Comparison of ENCODE assay signal across 19 cellular contexts in genomic region chr6:132907915-132908314, GRCh38.
A peak's percentile ranks its signal among the peaks of the same experiment; 100 is the strongest.
DNase-seq lines count a peak whose midpoint lies in the region; ATAC-seq and TF ChIP-seq lines count a peak whose summit lies in the region.
"Had no signal": no experiment of that assay in that cellular context is flagged by ENCODE, and none has a peak within 500 bp of the region (broad histone marks: within the 10 kb centered on the region; RNA-seq: fewer than 3 reads in every experiment).

No MANE protein-coding gene starts in this region.

- no peaks in the 10 kb centered on the region for H3K36me3 Mint-ChIP-seq in effector memory CD8-positive, alpha-beta T cell (ENCODE audit: insufficient read depth)
- H3K36me3 Mint-ChIP-seq: natural killer cell had no signal

- no peaks in the 10 kb centered on the region for H3K9me3 Mint-ChIP-seq in effector memory CD8-positive, alpha-beta T cell
- H3K9me3 Mint-ChIP-seq: activated CD4-positive, alpha-beta memory T cell treated with anti-CD3 and anti-CD28 coated beads, Interleukin-2, amount 10 ng/mL, durations not matched to agents 7 days and 5 days had no signal

- H3K27me3 ChIP-seq in esophagus squamous epithelium, result no peaks in the 10 kb centered on the region
- H3K27me3 ChIP-seq: adrenal gland had no signal

- no peaks in the 10 kb centered on the region for H3K36me3 ChIP-seq in esophagus squamous epithelium
- H3K36me3 ChIP-seq: adrenal gland, prostate gland had no signal

- 62 to 66% methylated on average over 7 of the region's 7 CpGs for WGBS in esophagus squamous epithelium, 2 donors

- no peaks in the 10 kb centered on the region for H3K9me3 ChIP-seq in esophagus squamous epithelium
- H3K9me3 ChIP-seq: adrenal gland, prostate gland had no signal

- H3K27me3 Mint-ChIP-seq in effector memory CD8-positive, alpha-beta T cell, result peaks cover 9 to 11% of the 10 kb centered on the region in 2 donors

- H3K27ac ChIP-seq in esophagus squamous epithelium, result no peak overlapping the region
- H3K27ac ChIP-seq: adrenal gland, coronary artery, prostate gland, SK-N-MC had no signal

- no peak overlapping the region for H3K4me3 Mint-ChIP-seq in effector memory CD8-positive, alpha-beta T cell
- H3K4me3 Mint-ChIP-seq: activated CD4-positive, alpha-beta memory T cell treated with anti-CD3 and anti-CD28 coated beads, Interleukin-2, amount 10 ng/mL, durations not matched to agents 7 days and 5 days; natural killer cell had no signal

- TF ChIP-seq CTCF in esophagus squamous epithelium (IDR thresholded peaks at IDR 0.05), result no peak
- TF ChIP-seq CTCF in GM10248 (IDR thresholded peaks at IDR 0.05; ENCODE audit: control extremely low read depth, extremely low read depth, low read depth, missing control alignments), result no peak

- ATAC-seq in effector memory CD8-positive, alpha-beta T cell (replicated peaks), result no peak
- ATAC-seq: left ventricle myocardium superior, natural killer cell had no signal

- CTCF ChIA-PET in GM10248 (lab: Yijun Ruan, JAX), result no interaction called here

- TF ChIP-seq POLR2A in esophagus squamous epithelium (IDR thresholded peaks at IDR 0.05), result no peak

- no peak overlapping the region for H3K27ac Mint-ChIP-seq in effector memory CD8-positive, alpha-beta T cell
- H3K27ac Mint-ChIP-seq: activated CD4-positive, alpha-beta memory T cell treated with anti-CD3 and anti-CD28 coated beads, Interleukin-2, amount 10 ng/mL, durations not matched to agents 7 days and 5 days; natural killer cell had no signal

- H3K4me1 ChIP-seq in esophagus squamous epithelium, result no peaks in the 10 kb centered on the region
- H3K4me1 ChIP-seq: adrenal gland, prostate gland had no signal

- intact Hi-C loops in esophagus squamous epithelium (cut with DNase I), result no loop called here

- DNase-seq in AG08395 (ENCODE audit: low spot score) (peak; percentile 7), HT1080 (ENCODE audit: low read depth) (peak; percentile 80), astrocyte of the hippocampus (ENCODE audit: low read depth, low spot score) (peak; percentile 62), kidney glomerular epithelial cell (lab: John Stamatoyannopoulos, UW) (peak; percentile 66), esophagus squamous epithelium (lab: John Stamatoyannopoulos, UW) (no peak), GM10248 (ENCODE audit: extremely low spot score) (no peak)
- no peak for DNase-seq in stimulated activated CD4-positive, alpha-beta T cell treated with anti-CD3 and anti-CD28 coated beads, Interleukin-4, amount 100 ng/mL, for 4 hours
- no peak for DNase-seq in effector memory CD8-positive, alpha-beta T cell
- DNase-seq: activated CD4-positive, alpha-beta memory T cell treated with anti-CD3 and anti-CD28 coated beads, Interleukin-2, amount 10 ng/mL, durations not matched to agents 7 days and 5 days; adrenal gland; Calu3; hypothalamus; left ventricle myocardium superior; natural killer cell; NCI-H1105; NCI-H345 had no signal

- no peaks in the 10 kb centered on the region for H3K4me1 Mint-ChIP-seq in effector memory CD8-positive, alpha-beta T cell (ENCODE audit: low read depth in 2 of 2)
- H3K4me1 Mint-ChIP-seq: activated CD4-positive, alpha-beta memory T cell treated with anti-CD3 and anti-CD28 coated beads, Interleukin-2, amount 10 ng/mL, durations not matched to agents 7 days and 5 days; natural killer cell had no signal

- POLR2A ChIA-PET in GM10248 (lab: Yijun Ruan, JAX), result no interaction called here

- H3K4me3 ChIP-seq in esophagus squamous epithelium, result no peak overlapping the region
- H3K4me3 ChIP-seq: adrenal gland, coronary artery, prostate gland, SK-N-MC had no signal

Comparison
In these comparisons a context has a peak if more than half of its experiments do, and no peak if none do; other contexts are left out.
1. DNase-seq: peak in AG08395 (single experiment), HT1080 (single experiment), astrocyte of the hippocampus (single experiment) and kidney glomerular epithelial cell (single experiment); none in stimulated activated CD4-positive, alpha-beta T cell treated with anti-CD3 and anti-CD28 coated beads, Interleukin-4, amount 100 ng/mL, for 4 hours (0 of 2), esophagus squamous epithelium (single experiment), effector memory CD8-positive, alpha-beta T cell (0 of 3) and GM10248 (single experiment).